Comparison of ENCODE assay signal across 1 cellular context in genomic region chr9:2082802-2083201, GRCh38.
A peak's percentile ranks its signal among the peaks of the same experiment; 100 is the strongest.
TF ChIP-seq lines count a peak whose summit lies in the region.

No MANE protein-coding gene starts in this region.

TF ChIP-seq in IMR-90, 13 proteins besides CTCF, POLR2A, EP300 and RAD21:
- no peak for TF ChIP-seq SMC3 (IDR thresholded peaks at IDR 0.05; ENCODE audit: low read depth, low read length)
- TF ChIP-seq USF2 (IDR thresholded peaks at IDR 0.05; ENCODE audit: low read depth, low read length): no peak
- peak; percentile 49; the same call in 1 of the 2 replicates for TF ChIP-seq MAFK (IDR thresholded peaks at IDR 0.05; ENCODE audit: low read depth, low read length)
- TF ChIP-seq FOS (IDR thresholded peaks at IDR 0.05; ENCODE audit: low read depth, low read length): no peak
- TF ChIP-seq CEBPB (IDR thresholded peaks at IDR 0.05; ENCODE audit: low read depth, low read length): no peak
- no peak for TF ChIP-seq RCOR1 (IDR thresholded peaks at IDR 0.05; ENCODE audit: insufficient replicate concordance, low read length)
